8 cellular contexts compared by ENCODE assay signal in genomic region chr1:26788836-26789611, GRCh38. TPM values are rescaled to one million over a fixed set of nuclear protein-coding genes. Genes with fewer than 3 reads are reported as not detected.
A peak's percentile ranks its signal among the peaks of the same experiment; 100 is the strongest.
DNase-seq lines count a peak whose midpoint lies in the region; ATAC-seq and TF ChIP-seq lines count a peak whose summit lies in the region.

No MANE protein-coding gene starts in this region.

- peak overlapping the region; percentile 99 to 100 for H3K27ac ChIP-seq in liver (ENCODE audit: low read depth in 1 of 2, low read length in 2 of 2)

- peak overlapping the region; percentile 74 to 94 (median 75) for H3K4me3 ChIP-seq in liver (ENCODE audit: low read depth in 1 of 3, low read length in 3 of 3)

- no peaks in the 10 kb centered on the region for H3K27me3 ChIP-seq in liver (ENCODE audit: control insufficient read depth in 4 of 4, insufficient read depth in 4 of 4, low read length in 3 of 4)

- peak; percentile 28 for ATAC-seq in HG03175 (IDR thresholded peaks at IDR 0.05; ENCODE audit: unreplicated experiment)
- ATAC-seq in HG03196 (IDR thresholded peaks at IDR 0.05; ENCODE audit: unreplicated experiment), result no peak

- TF ChIP-seq CTCF in liver (IDR thresholded peaks at IDR 0.05; ENCODE audit: low read depth, low read length, missing input control), result peak; percentile 99

- H3K9ac ChIP-seq in liver (ENCODE audit: low read depth in 1 of 2, low read length in 2 of 2), result peak overlapping the region; percentile 98 to 99

- peaks cover 0 to 4% (median 0%) of the 10 kb centered on the region in 4 donors for H3K36me3 ChIP-seq in liver (ENCODE audit: control insufficient read depth in 4 of 4, insufficient read depth in 3 of 4, low read depth in 1 of 4, low read length in 3 of 4)

- DNase-seq in COR-L47 (lab: John Stamatoyannopoulos, UW), result peak; percentile 83
- DNase-seq in NCI-H524 treated with DMSO at 0.1 percent for 48 hours (lab: John Stamatoyannopoulos, UW), result peak; percentile 11
- peak; percentile 67 to 91 for DNase-seq in activated CD4-positive, alpha-beta T cell treated with anti-CD3 and anti-CD28 coated beads, Interleukin-2, amount 50 U/mL, for 24 hours (ENCODE audit: low read depth in 1 of 2, low spot score in 1 of 2)
- DNase-seq in dermis microvascular lymphatic vessel endothelial cell (ENCODE audit: low read depth in 2 of 2), result peak; percentile 55 to 81
- DNase-seq in stimulated activated CD4-positive, alpha-beta T cell treated with anti-CD3 and anti-CD28 coated beads, Interleukin-4, amount 100 ng/mL, for 1 hour, result peak; percentile 82

- under 1% methylated on average over 19 of the region's 19 CpGs for WGBS in liver

- no peaks in the 10 kb centered on the region for H3K9me3 ChIP-seq in liver (ENCODE audit: control insufficient read depth in 4 of 4, low read length in 3 of 4)

- H3K4me1 ChIP-seq in liver (ENCODE audit: control insufficient read depth in 4 of 4, insufficient read depth in 4 of 4, low read length in 3 of 4), result peaks cover 12 to 76% (median 42%) of the 10 kb centered on the region in 4 donors

- peak; percentile 100 for TF ChIP-seq RAD21 in liver (IDR thresholded peaks at IDR 0.05)

TF ChIP-seq in liver, 16 proteins besides CTCF, POLR2A, EP300 and RAD21:
- peak; percentile 49 to 67 for TF ChIP-seq RXRA (IDR thresholded peaks at IDR 0.05)
- peak; percentile 32 for TF ChIP-seq YY1 (IDR thresholded peaks at IDR 0.05)
- peak; percentile 47 for TF ChIP-seq TAF1 (conservative IDR thresholded peaks at IDR 0.05)
- TF ChIP-seq JUND (IDR thresholded peaks at IDR 0.05), result no peak
- TF ChIP-seq FOXA1 (IDR thresholded peaks at IDR 0.05), result peak; percentile 13
- peak; percentile 10 to 30 for TF ChIP-seq HNF4A (conservative IDR thresholded peaks at IDR 0.05)
- no peak for TF ChIP-seq ZBTB33 (IDR thresholded peaks at IDR 0.05)
- peak; percentile 32 for TF ChIP-seq SP1 (IDR thresholded peaks at IDR 0.05)
- TF ChIP-seq, protein P1, sequence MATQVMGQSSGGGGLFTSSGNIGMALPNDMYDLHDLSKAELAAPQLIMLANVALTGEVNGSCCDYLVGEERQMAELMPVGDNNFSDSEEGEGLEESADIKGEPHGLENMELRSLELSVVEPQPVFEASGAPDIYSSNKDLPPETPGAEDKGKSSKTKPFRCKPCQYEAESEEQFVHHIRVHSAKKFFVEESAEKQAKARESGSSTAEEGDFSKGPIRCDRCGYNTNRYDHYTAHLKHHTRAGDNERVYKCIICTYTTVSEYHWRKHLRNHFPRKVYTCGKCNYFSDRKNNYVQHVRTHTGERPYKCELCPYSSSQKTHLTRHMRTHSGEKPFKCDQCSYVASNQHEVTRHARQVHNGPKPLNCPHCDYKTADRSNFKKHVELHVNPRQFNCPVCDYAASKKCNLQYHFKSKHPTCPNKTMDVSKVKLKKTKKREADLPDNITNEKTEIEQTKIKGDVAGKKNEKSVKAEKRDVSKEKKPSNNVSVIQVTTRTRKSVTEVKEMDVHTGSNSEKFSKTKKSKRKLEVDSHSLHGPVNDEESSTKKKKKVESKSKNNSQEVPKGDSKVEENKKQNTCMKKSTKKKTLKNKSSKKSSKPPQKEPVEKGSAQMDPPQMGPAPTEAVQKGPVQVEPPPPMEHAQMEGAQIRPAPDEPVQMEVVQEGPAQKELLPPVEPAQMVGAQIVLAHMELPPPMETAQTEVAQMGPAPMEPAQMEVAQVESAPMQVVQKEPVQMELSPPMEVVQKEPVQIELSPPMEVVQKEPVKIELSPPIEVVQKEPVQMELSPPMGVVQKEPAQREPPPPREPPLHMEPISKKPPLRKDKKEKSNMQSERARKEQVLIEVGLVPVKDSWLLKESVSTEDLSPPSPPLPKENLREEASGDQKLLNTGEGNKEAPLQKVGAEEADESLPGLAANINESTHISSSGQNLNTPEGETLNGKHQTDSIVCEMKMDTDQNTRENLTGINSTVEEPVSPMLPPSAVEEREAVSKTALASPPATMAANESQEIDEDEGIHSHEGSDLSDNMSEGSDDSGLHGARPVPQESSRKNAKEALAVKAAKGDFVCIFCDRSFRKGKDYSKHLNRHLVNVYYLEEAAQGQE (IDR thresholded peaks at IDR 0.05), result no peak

RNA-seq across cellular contexts. Expression of gene PIGV, which starts 1.3 kb away (rescaled TPM):
- total RNA-seq in dermis microvascular lymphatic vessel endothelial cell, result 6.2 and 7.2 TPM in 2 replicates
- 10 to 100 TPM; 15.3 to 24.3 TPM for total RNA-seq in liver
- polyA plus RNA-seq in liver, result 10 to 100 TPM; 13.9 to 14.2 TPM

RNA-seq across cellular contexts. Expression of gene ZDHHC18, which starts 37.5 kb away (rescaled TPM):
- 3.6 and 7.1 TPM in 2 replicates for total RNA-seq in dermis microvascular lymphatic vessel endothelial cell
- total RNA-seq in liver, result 1 to 10 TPM; 7.6 to 8.3 TPM
- polyA plus RNA-seq in liver, result 1 to 10 TPM; 2.6 to 9.2 TPM

Comparison
In these comparisons a context has a peak if more than half of its experiments do, and no peak if none do; other contexts are left out.
1. DNase-seq: peak in every context shown above with its lines; median percentile 83 in COR-L47; 82 in stimulated activated CD4-positive, alpha-beta T cell treated with anti-CD3 and anti-CD28 coated beads, Interleukin-4, amount 100 ng/mL, for 1 hour; 79 in activated CD4-positive, alpha-beta T cell treated with anti-CD3 and anti-CD28 coated beads, Interleukin-2, amount 50 U/mL, for 24 hours; 68 in dermis microvascular lymphatic vessel endothelial cell; 11 in NCI-H524 treated with DMSO at 0.1 percent for 48 hours.